Comparison of ENCODE assay signal across 8 cellular contexts in the genomic region with DNA sequence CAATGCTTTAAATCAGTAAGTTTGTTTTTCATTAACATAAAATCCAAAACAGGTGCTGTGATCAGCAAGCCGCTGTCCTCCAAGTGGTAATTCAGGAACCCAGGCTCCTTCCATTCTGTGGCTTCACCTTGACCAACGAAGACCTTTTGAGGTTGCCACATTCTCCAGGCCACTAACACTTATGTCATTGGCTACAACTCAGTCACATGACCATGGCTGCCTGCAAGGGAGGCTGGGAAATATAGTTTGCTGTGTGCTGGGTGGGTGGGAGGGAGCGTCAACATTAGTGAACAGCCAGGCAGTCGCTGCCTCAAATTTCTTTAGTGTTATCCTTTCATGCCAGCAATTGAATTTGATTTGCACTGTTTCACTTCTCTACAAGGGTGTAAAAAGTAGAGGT.
"Had no signal": no experiment of that assay in that cellular context is flagged by ENCODE, and none has a peak within 500 bp of the region (broad histone marks: within the 10 kb centered on the region; RNA-seq: fewer than 3 reads in every experiment).

No MANE protein-coding gene starts in this region.

- H3K9ac ChIP-seq: GM23248 had no signal

- H3K4me3 Mint-ChIP-seq: H9 had no signal

- FAIRE-seq: H54, HTR-8/SVneo had no signal

- H2AFZ ChIP-seq: GM23248 had no signal

- DNase-seq: GM23248, GOT3, H9, HCEC 1CT, IMR-90, KBM-7 had no signal

- H3K27ac Mint-ChIP-seq: H9 had no signal

- H3K4me3 ChIP-seq: GM23248 had no signal

- H3K27ac ChIP-seq: GM23248 had no signal
